In genomic region chr5:149310947-149311675, GRCh38 we compare ENCODE assay signal across 11 cellular contexts. TPM values are rescaled to one million over a fixed set of nuclear protein-coding genes. Genes with fewer than 3 reads are reported as not detected.
DNase-seq lines count a peak whose midpoint lies in the region; ATAC-seq and TF ChIP-seq lines count a peak whose summit lies in the region.
"Had no signal": no experiment of that assay in that cellular context is flagged by ENCODE, and none has a peak within 500 bp of the region (broad histone marks: within the 10 kb centered on the region; RNA-seq: fewer than 3 reads in every experiment).

No MANE protein-coding gene starts in this region.

- DNase-seq in A673 (ENCODE audit: low spot score) (peak; percentile 27), HFFc6 (peak; percentile 47), adrenal gland (peak in 5 of 7 donors; percentile 34 to 53 (median 45)), right cardiac atrium (peak; percentile 77 to 87 (median 83)), smooth muscle cell (lab: John Stamatoyannopoulos, UW; ENCODE audit: unreplicated experiment) (no peak), GM19240 (ENCODE audit: insufficient read length, low spot score) (no peak)
- DNase-seq in stimulated activated CD4-positive, alpha-beta T cell treated with anti-CD3 and anti-CD28 coated beads, Interleukin-12 subunit alpha, Interleukin-12 subunit beta, amount 100 ng/mL, for 4 hours = no peak
- DNase-seq: activated CD4-positive, alpha-beta T cell treated with anti-CD3 and anti-CD28 coated beads for 1 hour; CD4-positive, CD25-positive, alpha-beta regulatory T cell; NCI-H774 had no signal

- no peak for TF ChIP-seq EP300 in gastroesophageal sphincter (IDR thresholded peaks at IDR 0.05)

- H3K9me3 Mint-ChIP-seq in HFFc6 = no peaks in the 10 kb centered on the region
- H3K9me3 Mint-ChIP-seq: CD4-positive, CD25-positive, alpha-beta regulatory T cell had no signal

- H3K79me2 ChIP-seq in smooth muscle cell (ENCODE audit: low read depth) = no peaks in the 10 kb centered on the region

- no TSS peak for BruUV-seq in A673 (replicated peaks; lab: Mats Ljungman, UMichigan)

- CTCF ChIA-PET in A673 (lab: Charles Lee) = no interaction called here

- H3K36me3 Mint-ChIP-seq in HFFc6 (ENCODE audit: low read depth) = no peaks in the 10 kb centered on the region
- H3K36me3 Mint-ChIP-seq: CD4-positive, CD25-positive, alpha-beta regulatory T cell had no signal

- peak; percentile 69 to 93 for ATAC-seq in right cardiac atrium
- ATAC-seq in gastroesophageal sphincter = no peak

- H3K27ac Mint-ChIP-seq in HFFc6 = no peak overlapping the region

- no peak for TF ChIP-seq POLR2A in adrenal gland (IDR thresholded peaks at IDR 0.05)
- no peak for TF ChIP-seq POLR2A in gastroesophageal sphincter (IDR thresholded peaks at IDR 0.05)

- no peaks in the 10 kb centered on the region; the same call in 1 of the 2 replicates for H3K27me3 Mint-ChIP-seq in HFFc6 (ENCODE audit: insufficient read depth)

- POLR2A ChIA-PET in A673 (lab: Charles Lee; ENCODE audit: low non-redundant PET) = no interaction called here

- H3K4me2 ChIP-seq in smooth muscle cell = no peak overlapping the region

- H3K4me3 ChIP-seq in A673 (ENCODE audit: low read depth, low read length, poor library complexity, severe bottlenecking) (no peak overlapping the region), adrenal gland (no peak overlapping the region), right cardiac atrium (ENCODE audit: low read length) (no peak overlapping the region), smooth muscle cell (no peak overlapping the region), gastroesophageal sphincter (no peak overlapping the region)

- H3K27ac ChIP-seq in A673 (ENCODE audit: low read depth, low read length, poor library complexity, severe bottlenecking) (no peak overlapping the region), adrenal gland (peak overlapping the region in 1 of 5 donors; percentile 25), right cardiac atrium (ENCODE audit: low read length) (no peak overlapping the region), smooth muscle cell (ENCODE audit: low read depth) (no peak overlapping the region), gastroesophageal sphincter (no peak overlapping the region)

- intact Hi-C loops in A673 (cut with micrococcal nuclease; ENCODE audit: unreplicated experiment) (loop anchor here (10.0 kb wide), 1 partner anchor 254 kb away; no protein-coding TSS in a partner anchor), adrenal gland (cut with DNase I) (no loop called here), right cardiac atrium (cut with DNase I) (no loop called here)

- no peak overlapping the region for H2AFZ ChIP-seq in smooth muscle cell (ENCODE audit: low read depth)

- H3K27me3 ChIP-seq in A673 (replicated peaks; ENCODE audit: insufficient read depth, low read depth, low read length, poor library complexity) = no peaks in the 10 kb centered on the region
- no peaks in the 10 kb centered on the region for H3K27me3 ChIP-seq in adrenal gland
- no peaks in the 10 kb centered on the region for H3K27me3 ChIP-seq in right cardiac atrium (ENCODE audit: control insufficient read depth, insufficient read depth)
- H3K27me3 ChIP-seq in smooth muscle cell (ENCODE audit: low read depth) = peaks cover 2% of the 10 kb centered on the region
- H3K27me3 ChIP-seq in gastroesophageal sphincter = no peaks in the 10 kb centered on the region

- peaks cover 10% of the 10 kb centered on the region for H3K4me1 Mint-ChIP-seq in HFFc6 (ENCODE audit: low read depth)
- H3K4me1 Mint-ChIP-seq: CD4-positive, CD25-positive, alpha-beta regulatory T cell had no signal

- H3K4me1 ChIP-seq in A673 (ENCODE audit: insufficient read depth, low read length, poor library complexity, severe bottlenecking) = no peaks in the 10 kb centered on the region
- no peaks in the 10 kb centered on the region for H3K4me1 ChIP-seq in adrenal gland (replicated peaks in 1 of 2)
- H3K4me1 ChIP-seq in right cardiac atrium (ENCODE audit: control insufficient read depth, insufficient read depth, low read length) = no peaks in the 10 kb centered on the region
- no peaks in the 10 kb centered on the region for H3K4me1 ChIP-seq in smooth muscle cell (ENCODE audit: low read depth)
- peaks cover 0 to 4% (median 0%) of the 10 kb centered on the region in 3 donors for H3K4me1 ChIP-seq in gastroesophageal sphincter

- H3F3A ChIP-seq in smooth muscle cell (ENCODE audit: low read depth) = no peaks in the 10 kb centered on the region

- TF ChIP-seq CTCF in A673 (conservative IDR thresholded peaks at IDR 0.05; ENCODE audit: low read depth, low read length) (no peak), HFFc6 (IDR thresholded peaks at IDR 0.05) (no peak), adrenal gland (IDR thresholded peaks at IDR 0.05) (no peak), smooth muscle cell (IDR thresholded peaks at IDR 0.05; ENCODE audit: borderline replicate concordance, insufficient read depth, poor library complexity, severe bottlenecking) (no peak), gastroesophageal sphincter (IDR thresholded peaks at IDR 0.05) (no peak)

- H3K9ac ChIP-seq in smooth muscle cell (ENCODE audit: low read depth) = no peak overlapping the region

- WGBS in adrenal gland, 4 donors = 62 to 72% (median 65%) methylated on average over 8 to 10 of the region's 10 CpGs
- WGBS in right cardiac atrium = 56% methylated on average over 10 of the region's 10 CpGs
- 68% methylated on average over 10 of the region's 10 CpGs for WGBS in smooth muscle cell (ENCODE audit: low lambda C conversion rate)
- WGBS in gastroesophageal sphincter (ENCODE audit: low coverage in 1 of 2), 2 donors = 75 to 78% methylated on average over 3 to 5 of the region's 10 CpGs

- no peaks in the 10 kb centered on the region for H3K9me3 ChIP-seq in A673 (ENCODE audit: low read depth, low read length, poor library complexity, severe bottlenecking)
- no peaks in the 10 kb centered on the region for H3K9me3 ChIP-seq in adrenal gland (replicated peaks in 1 of 3)
- no peaks in the 10 kb centered on the region for H3K9me3 ChIP-seq in right cardiac atrium (ENCODE audit: control insufficient read depth, low read length)
- H3K9me3 ChIP-seq in smooth muscle cell (replicated peaks; ENCODE audit: low read depth) = no peaks in the 10 kb centered on the region
- no peaks in the 10 kb centered on the region for H3K9me3 ChIP-seq in gastroesophageal sphincter

- no peaks in the 10 kb centered on the region for H4K20me1 ChIP-seq in smooth muscle cell (ENCODE audit: low read depth)

- no peak overlapping the region for H3K4me3 Mint-ChIP-seq in HFFc6
- H3K4me3 Mint-ChIP-seq: CD4-positive, CD25-positive, alpha-beta regulatory T cell had no signal

- H3K36me3 ChIP-seq in A673 (ENCODE audit: insufficient read depth, low read length, poor library complexity, severe bottlenecking) (no peaks in the 10 kb centered on the region), adrenal gland (replicated peaks in 1 of 2) (no peaks in the 10 kb centered on the region), smooth muscle cell (ENCODE audit: low read depth) (no peaks in the 10 kb centered on the region), gastroesophageal sphincter (peaks cover 0 to 51% of the 10 kb centered on the region in 2 donors)

RNA-seq across cellular contexts. Expression of gene GRPEL2, which starts 34.2 kb away (rescaled TPM):
- 33.2 and 37.2 TPM in 2 replicates for total RNA-seq in A673 (2021)
- 10 to 100 TPM; 15.6 to 18.9 (median 17.5) TPM for total RNA-seq in HFFc6 (2021; fragmentation: NEBNext Ultra II Directional; extraction: Animal tissue kit (Norgen Biotek cat#: 25700))
- 10 to 100 TPM in 6 of 8 donors, 1 to 10 TPM in 2; 7.5 to 17.4 (median 13.0) TPM for total RNA-seq in adrenal gland
- polyA plus RNA-seq in adrenal gland = 1 to 10 TPM; 3.9 to 9.0 (median 7.6) TPM
- total RNA-seq in right cardiac atrium = 10 to 100 TPM in 1 of 4 donors, 1 to 10 TPM in 3; 9.1 to 11.3 (median 9.4) TPM
- 4.8 TPM for polyA plus RNA-seq in right cardiac atrium
- 13.0 and 21.7 TPM in 2 replicates for total RNA-seq in smooth muscle cell
- polyA plus RNA-seq in smooth muscle cell = 4.6 and 5.2 TPM in 2 replicates
- 10 to 100 TPM in 3 of 4 donors, 1 to 10 TPM in 1; 9.3 to 12.0 (median 11.1) TPM for total RNA-seq in gastroesophageal sphincter

RNA-seq across cellular contexts. Expression of gene AFAP1L1, which starts 39.5 kb away (rescaled TPM):
- total RNA-seq in A673 (2021) = 0.21 and 0.46 TPM in 2 replicates
- total RNA-seq in HFFc6 (2021; fragmentation: NEBNext Ultra II Directional; extraction: Animal tissue kit (Norgen Biotek cat#: 25700)) = 1 to 10 TPM; 3.2 to 7.5 (median 5.4) TPM
- total RNA-seq in adrenal gland = 10 to 100 TPM in 3 of 8 donors, 1 to 10 TPM in 5; 6.2 to 13.4 (median 9.7) TPM
- 10 to 100 TPM in 1 of 3 donors, 1 to 10 TPM in 2; 4.3 to 13.4 (median 5.2) TPM for polyA plus RNA-seq in adrenal gland
- 10 to 100 TPM; 36.9 to 59.7 (median 42.7) TPM for total RNA-seq in right cardiac atrium
- polyA plus RNA-seq in right cardiac atrium = 26.2 TPM
- 2.3 and 2.4 TPM in 2 replicates for total RNA-seq in smooth muscle cell
- 0.59 and 4.5 TPM in 2 replicates for polyA plus RNA-seq in smooth muscle cell
- total RNA-seq in gastroesophageal sphincter = 10 to 100 TPM; 10.3 to 20.6 (median 14.0) TPM
- total RNA-seq: CD4-positive, CD25-positive, alpha-beta regulatory T cell had no signal

RNA-seq across cellular contexts. Expression of gene PCYOX1L, which starts 46.7 kb away (rescaled TPM):
- total RNA-seq in A673 (2021) = 1.8 and 2.9 TPM in 2 replicates
- total RNA-seq in HFFc6 (2021; fragmentation: NEBNext Ultra II Directional; extraction: Animal tissue kit (Norgen Biotek cat#: 25700)) = 10 to 100 TPM in 5 of 6 experiments, 1 to 10 TPM in 1; 9.8 to 13.5 (median 11.0) TPM
- total RNA-seq in adrenal gland = 10 to 100 TPM in 1 of 8 donors, 1 to 10 TPM in 7; 4.7 to 15.9 (median 7.8) TPM
- 10 to 100 TPM; 12.3 to 15.4 (median 15.0) TPM for polyA plus RNA-seq in adrenal gland
- total RNA-seq in right cardiac atrium = 1 to 10 TPM; 4.7 to 7.0 (median 6.2) TPM
- polyA plus RNA-seq in right cardiac atrium = 3.7 TPM
- 6.4 and 14.3 TPM in 2 replicates for total RNA-seq in smooth muscle cell
- polyA plus RNA-seq in smooth muscle cell = 13.4 and 17.2 TPM in 2 replicates
- total RNA-seq in gastroesophageal sphincter = 1 to 10 TPM; 2.5 to 4.7 (median 3.8) TPM

Comparison
In these comparisons a context has a peak if more than half of its experiments do, and no peak if none do; other contexts are left out.
1. DNase-seq: peak in A673 (single experiment), HFFc6 (single experiment), adrenal gland (5 of 7) and right cardiac atrium (3 of 3); none in stimulated activated CD4-positive, alpha-beta T cell treated with anti-CD3 and anti-CD28 coated beads, Interleukin-12 subunit alpha, Interleukin-12 subunit beta, amount 100 ng/mL, for 4 hours (single experiment), smooth muscle cell (single experiment) and GM19240 (single experiment).